In the genomic region with DNA sequence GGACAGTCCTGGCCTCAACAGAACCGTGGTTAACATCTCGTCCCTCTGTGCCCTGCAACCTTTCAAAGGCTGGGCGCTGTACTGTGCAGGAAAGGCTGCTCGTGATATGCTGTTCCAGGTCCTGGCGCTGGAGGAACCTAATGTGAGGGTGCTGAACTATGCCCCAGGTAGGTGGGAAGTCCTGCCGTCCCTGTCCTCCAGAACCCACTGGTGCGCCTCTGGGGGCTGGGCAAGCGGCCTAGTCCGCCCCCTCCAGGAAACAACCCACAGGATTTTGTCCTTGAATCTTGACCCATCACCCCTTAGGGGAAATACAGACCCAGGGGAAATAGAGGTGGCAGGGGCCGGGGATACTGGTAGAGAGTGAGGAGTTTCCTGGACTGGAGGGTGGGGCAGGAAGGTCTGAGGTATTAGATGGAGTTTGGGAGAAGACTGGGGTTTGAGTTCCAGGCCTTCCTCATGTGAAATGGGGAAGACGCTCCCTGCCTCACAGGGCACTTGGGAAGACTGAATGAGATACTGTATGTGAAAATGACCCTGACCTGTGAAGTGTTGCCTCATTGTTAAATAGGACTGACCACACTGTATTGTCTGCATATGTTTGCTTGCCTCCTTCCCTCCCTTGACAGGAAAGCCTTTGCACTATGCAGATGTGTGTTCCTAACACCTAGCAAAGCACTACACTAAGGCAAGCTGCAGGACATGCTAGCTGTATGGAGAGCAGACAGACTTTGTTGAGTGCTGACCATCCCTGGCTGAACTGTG, we compare ENCODE assay signal across 1 cellular context.
TF ChIP-seq lines count a peak whose summit lies in the region.

No MANE protein-coding gene starts in this region.

TF ChIP-seq in endothelial cell of umbilical vein, 7 proteins besides CTCF, POLR2A, EP300 and RAD21:
- TF ChIP-seq EZH2 (IDR thresholded peaks at IDR 0.05; ENCODE audit: borderline replicate concordance, low read depth, low read length, severe bottlenecking) = no peak
- no peak for TF ChIP-seq JUN (IDR thresholded peaks at IDR 0.05; ENCODE audit: borderline replicate concordance, insufficient read depth, insufficient read length, low read depth)
- TF ChIP-seq MYC (IDR thresholded peaks at IDR 0.05; ENCODE audit: low read depth, low read length) = no peak
- TF ChIP-seq GATA2 (IDR thresholded peaks at IDR 0.05; ENCODE audit: insufficient read depth, insufficient read length, low read depth, low read length) = no peak
- no peak for TF ChIP-seq FOS (IDR thresholded peaks at IDR 0.05; ENCODE audit: borderline replicate concordance, insufficient read depth, low read length)
- TF ChIP-seq, protein P1, sequence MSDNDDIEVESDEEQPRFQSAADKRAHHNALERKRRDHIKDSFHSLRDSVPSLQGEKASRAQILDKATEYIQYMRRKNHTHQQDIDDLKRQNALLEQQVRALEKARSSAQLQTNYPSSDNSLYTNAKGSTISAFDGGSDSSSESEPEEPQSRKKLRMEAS (IDR thresholded peaks at IDR 0.05; ENCODE audit: insufficient read depth, insufficient read length) = no peak
- TF ChIP-seq POLR2AphosphoS5 (IDR thresholded peaks at IDR 0.05; ENCODE audit: insufficient read depth, low read depth, low read length) = no peak
